ENCODE assay signal across 22 cellular contexts in genomic region chr3:45905755-45906154, GRCh38. TPM values are rescaled to one million over a fixed set of nuclear protein-coding genes. Genes with fewer than 3 reads are reported as not detected.
DNase-seq lines count a peak whose midpoint lies in the region; ATAC-seq lines count a peak whose summit lies in the region.
"Had no signal": no experiment of that assay in that cellular context is flagged by ENCODE, and none has a peak within 500 bp of the region (broad histone marks: within the 10 kb centered on the region; RNA-seq: fewer than 3 reads in every experiment).

No MANE protein-coding gene starts in this region.

- peaks cover 3% of the 10 kb centered on the region for H3K9me3 Mint-ChIP-seq in activated T-cell treated with anti-CD3 and anti-CD28 coated beads, Interleukin-2, amount 50 U/mL, for 24 hours
- no peaks in the 10 kb centered on the region for H3K9me3 Mint-ChIP-seq in activated T-cell treated with anti-CD3 and anti-CD28 coated beads, Interleukin-2, amount 50 U/mL, for 72 hours
- H3K9me3 Mint-ChIP-seq: CD4-positive, alpha-beta T cell; CD8-positive, alpha-beta T cell had no signal

- no peak overlapping the region for H3K27ac Mint-ChIP-seq in activated T-cell treated with anti-CD3 and anti-CD28 coated beads, Interleukin-2, amount 50 U/mL, for 24 hours
- no peak overlapping the region for H3K27ac Mint-ChIP-seq in activated T-cell treated with anti-CD3 and anti-CD28 coated beads, Interleukin-2, amount 50 U/mL, for 72 hours
- H3K27ac Mint-ChIP-seq: CD4-positive, alpha-beta T cell; CD8-positive, alpha-beta T cell had no signal

- no peaks in the 10 kb centered on the region for H3K36me3 Mint-ChIP-seq in activated T-cell treated with anti-CD3 and anti-CD28 coated beads, Interleukin-2, amount 50 U/mL, for 24 hours (ENCODE audit: low read depth)
- H3K36me3 Mint-ChIP-seq in activated T-cell treated with anti-CD3 and anti-CD28 coated beads, Interleukin-2, amount 50 U/mL, for 72 hours (ENCODE audit: insufficient read depth in 2 of 2), result no peaks in the 10 kb centered on the region

- no peak for ATAC-seq in activated T-cell treated with anti-CD3 and anti-CD28 coated beads, Interleukin-2, amount 50 U/mL, for 72 hours (replicated peaks in 1 of 2)
- no peak for ATAC-seq in HG02840 (IDR thresholded peaks at IDR 0.05; ENCODE audit: low FRiP score, unreplicated experiment)
- ATAC-seq: A549 had no signal

- H3K27ac ChIP-seq in KOPT-K1 (ENCODE audit: low read depth, low read length, poor library complexity, severe bottlenecking), result peak overlapping the region; percentile 99
- H3K27ac ChIP-seq: 22Rv1; A549; BLaER1 treated with 17β-estradiol and CSF1 and Interleukin-3, amounts not matched to agents 10 nM and 100 nM; C4-2B had no signal

- H3K9me3 ChIP-seq in KOPT-K1 (ENCODE audit: insufficient read depth, low read length, poor library complexity, severe bottlenecking), result no peaks in the 10 kb centered on the region
- H3K9me3 ChIP-seq: A549, Caco-2 had no signal

- peaks cover 100% of the 10 kb centered on the region for H3K36me3 ChIP-seq in KOPT-K1 (ENCODE audit: insufficient read depth, low read length)
- H3K36me3 ChIP-seq: BLaER1 treated with 17β-estradiol and CSF1 and Interleukin-3, amounts not matched to agents 10 nM and 100 nM had no signal

- peaks cover 27% of the 10 kb centered on the region for H3K4me1 Mint-ChIP-seq in activated T-cell treated with anti-CD3 and anti-CD28 coated beads, Interleukin-2, amount 50 U/mL, for 24 hours (ENCODE audit: low read depth)
- H3K4me1 Mint-ChIP-seq in activated T-cell treated with anti-CD3 and anti-CD28 coated beads, Interleukin-2, amount 50 U/mL, for 72 hours (ENCODE audit: low read depth), result peaks cover 29% of the 10 kb centered on the region

- DNase-seq in activated T-cell treated with anti-CD3 and anti-CD28 coated beads, Interleukin-2, amount 50 U/mL, for 24 hours, result peak; percentile 24
- no peak for DNase-seq in activated T-cell treated with anti-CD3 and anti-CD28 coated beads, Interleukin-2, amount 50 U/mL, for 72 hours
- no peak for DNase-seq in inferior parietal cortex (ENCODE audit: extremely low spot score)
- DNase-seq: AML-193; Caco-2; Calu3; CD4-positive, alpha-beta T cell; CD8-positive, alpha-beta T cell; DMS79 treated with DMSO at 0.1 percent for 48 hours; EL; GDM1 had no signal

- peaks cover 41% of the 10 kb centered on the region for H3K27me3 Mint-ChIP-seq in activated T-cell treated with anti-CD3 and anti-CD28 coated beads, Interleukin-2, amount 50 U/mL, for 24 hours
- peaks cover 61% of the 10 kb centered on the region for H3K27me3 Mint-ChIP-seq in activated T-cell treated with anti-CD3 and anti-CD28 coated beads, Interleukin-2, amount 50 U/mL, for 72 hours (ENCODE audit: low read depth)
- H3K27me3 Mint-ChIP-seq: B cell; CD4-positive, alpha-beta T cell had no signal

- H3K4me3 Mint-ChIP-seq in activated T-cell treated with anti-CD3 and anti-CD28 coated beads, Interleukin-2, amount 50 U/mL, for 24 hours, result no peak overlapping the region
- H3K4me3 Mint-ChIP-seq in activated T-cell treated with anti-CD3 and anti-CD28 coated beads, Interleukin-2, amount 50 U/mL, for 72 hours, result no peak overlapping the region
- H3K4me3 Mint-ChIP-seq: CD4-positive, alpha-beta T cell; CD8-positive, alpha-beta T cell had no signal

RNA-seq across cellular contexts. Expression of gene CCR9, which starts 19.4 kb away (rescaled TPM):
- total RNA-seq in activated T-cell treated with anti-CD3 and anti-CD28 coated beads, Interleukin-2, amount 50 U/mL, for 72 hours, result under 1 TPM in 1 of 2 donors, not detected in 1; 0.14 TPM
- total RNA-seq: A172, Caco-2, Calu3, Daoy, G401 had no signal

RNA-seq across cellular contexts. Expression of gene CXCR6, which starts 37.5 kb away (rescaled TPM):
- total RNA-seq in activated T-cell treated with anti-CD3 and anti-CD28 coated beads, Interleukin-2, amount 50 U/mL, for 72 hours, result 10 to 100 TPM in 1 of 2 donors, 1 to 10 TPM in 1; 2.0 to 13.1 TPM
- total RNA-seq: A172, B cell, Caco-2, Calu3, Daoy, GM12878 had no signal
